29 cellular contexts compared by ENCODE assay signal in the genomic region with DNA sequence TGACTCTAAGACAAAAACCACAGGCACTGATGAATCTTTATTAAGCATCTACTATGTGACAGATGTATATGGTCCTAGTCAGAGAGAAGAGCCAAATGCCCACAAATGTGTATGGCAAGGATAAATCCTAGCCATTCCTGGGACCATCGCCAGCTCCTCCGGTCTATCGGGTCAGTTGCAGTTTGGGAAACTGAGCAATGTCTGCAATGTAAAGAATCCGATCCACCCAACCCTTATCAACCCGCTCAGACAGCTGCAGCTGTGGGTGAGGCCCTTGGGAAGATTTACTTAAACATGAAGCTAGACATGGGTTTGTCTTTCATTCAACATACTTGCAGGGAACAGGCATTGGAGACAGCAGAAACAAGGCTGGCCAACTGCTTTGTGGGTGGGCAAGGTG. TPM values are rescaled to one million over a fixed set of nuclear protein-coding genes. Genes with fewer than 3 reads are reported as not detected.
A peak's percentile ranks its signal among the peaks of the same experiment; 100 is the strongest.
DNase-seq lines count a peak whose midpoint lies in the region; ATAC-seq and TF ChIP-seq lines count a peak whose summit lies in the region.
"Had no signal": no experiment of that assay in that cellular context is flagged by ENCODE, and none has a peak within 500 bp of the region (broad histone marks: within the 10 kb centered on the region; RNA-seq: fewer than 3 reads in every experiment).

No MANE protein-coding gene starts in this region.

- no peak for TF ChIP-seq POLR2A in IMR-90 (IDR thresholded peaks at IDR 0.05; ENCODE audit: low read depth, low read length)

- no peak overlapping the region for H3K4me3 ChIP-seq in AG10803 (ENCODE audit: low read length)
- no peak overlapping the region for H3K4me3 ChIP-seq in IMR-90 (ENCODE audit: insufficient read depth, low read depth, low read length)
- H3K4me3 ChIP-seq in choroid plexus epithelial cell (ENCODE audit: low read depth, low read length): no peak overlapping the region
- H3K4me3 ChIP-seq: A549, body of pancreas, dorsolateral prefrontal cortex, GM12878, prostate gland, SK-N-MC, thyroid gland had no signal

- CTCF ChIA-PET in IMR-90 (lab: Yijun Ruan, JAX): interaction anchor here (1.1 kb wide), 1 partner anchor 45 kb away, joined by 3 read pairs; no protein-coding TSS in a partner anchor

- intact Hi-C loops in IMR-90 (cut with micrococcal nuclease): loop anchor here (2.0 kb wide), 1 partner anchor 42 kb away; no protein-coding TSS in a partner anchor

- H3K27me3 ChIP-seq in IMR-90 (ENCODE audit: control insufficient read depth, insufficient read depth, low read length): no peaks in the 10 kb centered on the region
- H3K27me3 ChIP-seq: body of pancreas, dorsolateral prefrontal cortex, thyroid gland had no signal

- peaks cover 24% of the 10 kb centered on the region for H3K9me1 ChIP-seq in IMR-90 (ENCODE audit: insufficient read depth, low read length)

- no peaks in the 10 kb centered on the region for H3K36me3 ChIP-seq in IMR-90 (ENCODE audit: control insufficient read depth, insufficient read depth, low read length)
- H3K36me3 ChIP-seq: prostate gland, thyroid gland had no signal

- H3K27ac Mint-ChIP-seq in mesothelial cell of epicardium: peak overlapping the region; percentile 72
- H3K27ac Mint-ChIP-seq: activated CD4-positive, alpha-beta memory T cell treated with anti-CD3 and anti-CD28 coated beads for 36 hours; activated T-cell treated with anti-CD3 and anti-CD28 coated beads, Interleukin-2, amount 50 U/mL, for 72 hours; B cell; CD4-positive, alpha-beta memory T cell had no signal

- peaks cover 2% of the 10 kb centered on the region; the same call in 1 of the 2 replicates for H3K9me3 ChIP-seq in IMR-90 (ENCODE audit: control insufficient read depth, insufficient read depth, low read length)
- H3K9me3 ChIP-seq: body of pancreas, prostate gland, thyroid gland had no signal

- peak overlapping the region; percentile 88 for H2AK5ac ChIP-seq in IMR-90 (ENCODE audit: low read depth, low read length)

- H3K56ac ChIP-seq in IMR-90 (ENCODE audit: extremely low read depth, insufficient read depth, low read length): peak overlapping the region; percentile 80; the same call in 1 of the 2 replicates

- peak overlapping the region; percentile 85 for H4K91ac ChIP-seq in IMR-90 (ENCODE audit: insufficient read depth, low read depth, low read length)

- in situ Hi-C loops in IMR-90 (cut with MboI; ENCODE audit: low sequenced_read_pairs): no loop called here

- TF ChIP-seq CTCF in AG10803 (conservative IDR thresholded peaks at IDR 0.05; ENCODE audit: low read length) (no peak), IMR-90 (conservative IDR thresholded peaks at IDR 0.05; ENCODE audit: low read depth, low read length) (no peak), choroid plexus epithelial cell (conservative IDR thresholded peaks at IDR 0.05; ENCODE audit: low read depth, low read length) (no peak), mesothelial cell of epicardium (IDR thresholded peaks at IDR 0.05; ENCODE audit: unreplicated experiment) (no peak)

- H3K36me3 Mint-ChIP-seq in mesothelial cell of epicardium: no peaks in the 10 kb centered on the region
- H3K36me3 Mint-ChIP-seq: activated CD4-positive, alpha-beta memory T cell treated with anti-CD3 and anti-CD28 coated beads for 36 hours; CD4-positive, alpha-beta memory T cell had no signal

- peak overlapping the region; percentile 94 for H2BK120ac ChIP-seq in IMR-90 (ENCODE audit: low read depth, low read length)

- peak overlapping the region; percentile 91 for H2AK9ac ChIP-seq in IMR-90 (replicated peaks; ENCODE audit: low read depth, low read length, poor library complexity)

- H3K4ac ChIP-seq in IMR-90 (ENCODE audit: low read depth, low read length): peak overlapping the region; percentile 95

- peak overlapping the region; percentile 59 for H3K18ac ChIP-seq in IMR-90 (ENCODE audit: low read depth, low read length)

- H2BK15ac ChIP-seq in IMR-90 (ENCODE audit: low read depth, low read length): peak overlapping the region; percentile 67; the same call in 1 of the 3 replicates

- no peak for TF ChIP-seq RAD21 in IMR-90 (IDR thresholded peaks at IDR 0.05; ENCODE audit: low read length)

- peak overlapping the region; percentile 50; the same call in 1 of the 2 replicates for H4K5ac ChIP-seq in IMR-90 (ENCODE audit: low read depth, low read length)

- H3K79me1 ChIP-seq in IMR-90 (ENCODE audit: low read depth in 1 of 2, low read length in 2 of 2): peaks cover 0 to 3% of the 10 kb centered on the region in 2 experiments; a peak in 1 of 4 replicates

- dilution Hi-C loops in IMR-90 (cut with HindIII; ENCODE audit: low sequenced_read_pairs, unreplicated experiment): no loop called here

- no peak overlapping the region for H3K4me2 ChIP-seq in IMR-90 (ENCODE audit: low read depth, low read length)
- H3K4me2 ChIP-seq: A549 had no signal

- no CpG with 5 or more reads among the region's 5 CpGs for WGBS in IMR-90 (ENCODE audit: extremely low coverage in 2 of 2, insufficient read length in 1 of 2), 2 experiments

- DNase-seq in AG10803 (ENCODE audit: low read depth) (peak; percentile 41), IMR-90 (peak; percentile 81), choroid plexus epithelial cell (ENCODE audit: low read depth) (peak; percentile 54), mesothelial cell of epicardium (ENCODE audit: low spot score in 2 of 2, unreplicated experiment in 2 of 2) (no peak), DMS79 treated with DMSO at 0.1 percent for 48 hours (lab: John Stamatoyannopoulos, UW) (no peak), cortex of kidney (lab: John Stamatoyannopoulos, UW) (no peak)
- no peak for DNase-seq in effector CD8-positive, alpha-beta T cell (lab: John Stamatoyannopoulos, UW)
- DNase-seq: activated CD4-positive, alpha-beta memory T cell treated with anti-CD3 and anti-CD28 coated beads for 36 hours; activated CD4-positive, CD25-positive, alpha-beta regulatory T cell treated with anti-CD3 and anti-CD28 coated beads, Interleukin-2, amount 50 U/mL, for 72 hours; activated T-cell treated with anti-CD3 and anti-CD28 coated beads, Interleukin-2, amount 50 U/mL, for 72 hours; body of pancreas; CD4-positive, alpha-beta memory T cell; dorsolateral prefrontal cortex; mammary epithelial cell; NCI-H1092 treated with DMSO at 0.1 percent for 48 hours; NCI-H187; NCI-H2171 treated with DMSO at 0.1 percent for 48 hours; NCI-H526; NK-92 treated with Interleukin-12 subunit alpha and Interleukin-12 subunit beta, amount 100 ng/mL, for 24 hours; nucleus accumbens; stimulated activated CD4-positive, alpha-beta T cell treated with anti-CD3 and anti-CD28 coated beads, Interleukin-4, amount 100 ng/mL, for 1 hour; thyroid gland had no signal

- POLR2A ChIA-PET in IMR-90 (lab: Charles Lee; ENCODE audit: unreplicated experiment): interaction anchor here (0.6 kb wide), 1 partner anchor 829 kb away, joined by 4 read pairs; no protein-coding TSS in a partner anchor

- H3K9me3 Mint-ChIP-seq in mesothelial cell of epicardium: peaks cover 11% of the 10 kb centered on the region

- ATAC-seq in IMR-90 (ENCODE audit: low read depth): peak; percentile 27
- ATAC-seq in HG03439 (IDR thresholded peaks at IDR 0.05; ENCODE audit: unreplicated experiment): no peak
- ATAC-seq: A549; activated T-cell treated with anti-CD3 and anti-CD28 coated beads, Interleukin-2, amount 50 U/mL, for 72 hours; body of pancreas; GM12878; sciatic nerve had no signal

- no peak overlapping the region for H3K4me3 Mint-ChIP-seq in mesothelial cell of epicardium
- H3K4me3 Mint-ChIP-seq: activated CD4-positive, alpha-beta memory T cell treated with anti-CD3 and anti-CD28 coated beads for 36 hours; activated T-cell treated with anti-CD3 and anti-CD28 coated beads, Interleukin-2, amount 50 U/mL, for 72 hours; B cell; CD4-positive, alpha-beta memory T cell had no signal

- no peak overlapping the region for H3K9ac ChIP-seq in IMR-90 (ENCODE audit: low read depth, low read length)

- peaks cover 27% of the 10 kb centered on the region for H3K4me1 ChIP-seq in IMR-90 (ENCODE audit: control insufficient read depth, insufficient read depth, low read length)
- H3K4me1 ChIP-seq: prostate gland had no signal

- peak overlapping the region; percentile 36 to 92; a peak in 3 of 4 replicates for H4K8ac ChIP-seq in IMR-90 (ENCODE audit: low read depth in 2 of 2, low read length in 2 of 2)

- peak overlapping the region; percentile 75 for H3K27ac ChIP-seq in IMR-90 (ENCODE audit: insufficient read depth, low read length)
- H3K27ac ChIP-seq: body of pancreas, dorsolateral prefrontal cortex, prostate gland, SK-N-MC, thyroid gland had no signal

- H2AFZ ChIP-seq in IMR-90 (replicated peaks; ENCODE audit: low read length, poor library complexity): peak overlapping the region; percentile 29

- no peaks in the 10 kb centered on the region for H3K27me3 Mint-ChIP-seq in mesothelial cell of epicardium (ENCODE audit: low read depth)
- H3K27me3 Mint-ChIP-seq: activated CD4-positive, alpha-beta memory T cell treated with anti-CD3 and anti-CD28 coated beads for 36 hours; B cell had no signal

- peak overlapping the region; percentile 93 for H2BK5ac ChIP-seq in IMR-90 (ENCODE audit: low read depth, low read length, poor library complexity, severe bottlenecking)

- H3K4me1 Mint-ChIP-seq in mesothelial cell of epicardium: peaks cover 16% of the 10 kb centered on the region
- H3K4me1 Mint-ChIP-seq: B cell; CD4-positive, alpha-beta memory T cell had no signal

- peak overlapping the region; percentile 74 for H3K23ac ChIP-seq in IMR-90 (ENCODE audit: low read depth, low read length)

- H3K14ac ChIP-seq in IMR-90 (replicated peaks; ENCODE audit: low read depth, low read length): peak overlapping the region; percentile 78

- no peaks in the 10 kb centered on the region for H4K20me1 ChIP-seq in IMR-90 (ENCODE audit: insufficient read depth, low read length)

- H2BK20ac ChIP-seq in IMR-90 (ENCODE audit: low read depth, low read length): peak overlapping the region; percentile 98

- no TSS peak for BruUV-seq in IMR-90 (replicated peaks; lab: Mats Ljungman, UMichigan)

TF ChIP-seq in IMR-90, 13 proteins besides CTCF, POLR2A, EP300 and RAD21 (continues in another document):
- no peak for TF ChIP-seq RCOR1 (IDR thresholded peaks at IDR 0.05; ENCODE audit: insufficient replicate concordance, low read length)
- TF ChIP-seq, protein P1, sequence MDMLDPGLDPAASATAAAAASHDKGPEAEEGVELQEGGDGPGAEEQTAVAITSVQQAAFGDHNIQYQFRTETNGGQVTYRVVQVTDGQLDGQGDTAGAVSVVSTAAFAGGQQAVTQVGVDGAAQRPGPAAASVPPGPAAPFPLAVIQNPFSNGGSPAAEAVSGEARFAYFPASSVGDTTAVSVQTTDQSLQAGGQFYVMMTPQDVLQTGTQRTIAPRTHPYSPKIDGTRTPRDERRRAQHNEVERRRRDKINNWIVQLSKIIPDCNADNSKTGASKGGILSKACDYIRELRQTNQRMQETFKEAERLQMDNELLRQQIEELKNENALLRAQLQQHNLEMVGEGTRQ (IDR thresholded peaks at IDR 0.05; ENCODE audit: low read depth, low read length): no peak
- TF ChIP-seq FOS (IDR thresholded peaks at IDR 0.05; ENCODE audit: low read depth, low read length): no peak
- no peak for TF ChIP-seq CEBPB (IDR thresholded peaks at IDR 0.05; ENCODE audit: low read depth, low read length)

RNA-seq across cellular contexts. Expression of a gene that starts 40.5 kb away (rescaled TPM):
- total RNA-seq in IMR-90 (2012; rRNA removed) (120 and 189 TPM in 2 replicates), mesothelial cell of epicardium (127 to 135 TPM (median 132 TPM) in 3 replicates)
- 78.1 and 93.6 TPM in 2 replicates for polyA plus RNA-seq in IMR-90 (2012; rRNA removed)
- polyA plus RNA-seq in IMR-90 (2012; cell fraction: cytosol; rRNA removed): 11.2 and 14.0 TPM in 2 replicates
- polyA plus RNA-seq in IMR-90 (2012; cell fraction: nucleus; rRNA removed; ENCODE audit: low replicate concordance): 3.2 and 36.9 TPM in 2 replicates

Comparison
In these comparisons a context has a peak if more than half of its experiments do, and no peak if none do; other contexts are left out.
1. DNase-seq: peak in AG10803 (single experiment), IMR-90 (single experiment) and choroid plexus epithelial cell (single experiment); none in mesothelial cell of epicardium (0 of 2), effector CD8-positive, alpha-beta T cell (single experiment), DMS79 treated with DMSO at 0.1 percent for 48 hours (single experiment) and cortex of kidney (single experiment).